8 cellular contexts compared by ENCODE assay signal in the genomic region with DNA sequence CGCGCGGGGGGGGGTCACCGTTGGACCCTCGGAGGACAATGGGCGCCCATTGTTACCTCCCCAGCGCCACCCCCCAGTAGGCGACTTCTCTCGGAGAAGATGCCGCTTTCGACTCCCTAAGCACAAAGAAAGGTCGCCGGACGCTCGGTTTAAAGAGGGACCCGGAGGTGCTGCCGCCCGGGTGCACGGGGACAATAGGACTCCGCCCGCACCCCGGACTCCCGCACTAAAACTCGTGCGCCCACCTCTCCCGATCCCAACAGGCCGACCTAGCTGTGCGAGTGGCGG. TPM values are rescaled to one million over a fixed set of nuclear protein-coding genes. Genes with fewer than 3 reads are reported as not detected.
DNase-seq lines count a peak whose midpoint lies in the region; ATAC-seq lines count a peak whose summit lies in the region.

No MANE protein-coding gene starts in this region.

- peaks cover 0 to 2% of the 10 kb centered on the region in 2 donors for H3K36me3 ChIP-seq in stomach smooth muscle (ENCODE audit: control insufficient read depth in 2 of 2, insufficient read depth in 2 of 2, low read length in 2 of 2)

- peak overlapping the region; percentile 87 to 90 for H3K9ac ChIP-seq in stomach smooth muscle (ENCODE audit: low read length in 2 of 2)

- peak overlapping the region; percentile 97 for H3K4me3 Mint-ChIP-seq in activated T-helper 17 cell treated with anti-CD3 and anti-CD28 coated beads, Interleukin-2, amount 50 U/mL, for 72 hours

- peaks cover 42% of the 10 kb centered on the region for H3K36me3 Mint-ChIP-seq in activated T-helper 17 cell treated with anti-CD3 and anti-CD28 coated beads, Interleukin-2, amount 50 U/mL, for 72 hours (ENCODE audit: low read depth)

- peaks cover 25% of the 10 kb centered on the region for H3K4me1 Mint-ChIP-seq in activated T-helper 17 cell treated with anti-CD3 and anti-CD28 coated beads, Interleukin-2, amount 50 U/mL, for 72 hours

- ATAC-seq in HG03175 (IDR thresholded peaks at IDR 0.05; ENCODE audit: unreplicated experiment), result peak; percentile 16
- ATAC-seq in activated T-helper 17 cell treated with anti-CD3 and anti-CD28 coated beads, Interleukin-2, amount 50 U/mL, for 72 hours (replicated peaks), result peak; percentile 17

- DNase-seq in NCI-H510A treated with DMSO at 0.1 percent for 48 hours (lab: John Stamatoyannopoulos, UW) (peak; percentile 68), NCI-H510A (lab: John Stamatoyannopoulos, UW) (no peak), NCI-H1930 (lab: John Stamatoyannopoulos, UW) (no peak), D341Med (ENCODE audit: low spot score) (no peak)

- H3K9me3 ChIP-seq in iPS-18c (ENCODE audit: control insufficient read depth, insufficient read depth, low read length), result peaks cover 2% of the 10 kb centered on the region
- H3K9me3 ChIP-seq in stomach smooth muscle (ENCODE audit: control insufficient read depth in 2 of 2, low read length in 2 of 2), result no peaks in the 10 kb centered on the region

- H3K4me1 ChIP-seq in stomach smooth muscle (ENCODE audit: control insufficient read depth, insufficient read depth, low read length), result peaks cover 30% of the 10 kb centered on the region

- H3K27me3 ChIP-seq in stomach smooth muscle (ENCODE audit: control insufficient read depth in 1 of 2, insufficient read depth in 2 of 2, low read length in 2 of 2), result no peaks in the 10 kb centered on the region

- H3K4me3 ChIP-seq in iPS-18c (ENCODE audit: insufficient read depth, low read depth, low read length), result peak overlapping the region; percentile 88
- H3K4me3 ChIP-seq in stomach smooth muscle (ENCODE audit: low read length in 2 of 2), result peak overlapping the region; percentile 72 to 96

- peak overlapping the region; percentile 88 for H3K27ac ChIP-seq in stomach smooth muscle (ENCODE audit: low read length)

- H3K27ac Mint-ChIP-seq in activated T-helper 17 cell treated with anti-CD3 and anti-CD28 coated beads, Interleukin-2, amount 50 U/mL, for 72 hours, result no peak overlapping the region

- no peaks in the 10 kb centered on the region for H3K9me3 Mint-ChIP-seq in activated T-helper 17 cell treated with anti-CD3 and anti-CD28 coated beads, Interleukin-2, amount 50 U/mL, for 72 hours

- H3K27me3 Mint-ChIP-seq in activated T-helper 17 cell treated with anti-CD3 and anti-CD28 coated beads, Interleukin-2, amount 50 U/mL, for 72 hours, result no peaks in the 10 kb centered on the region

RNA-seq across cellular contexts. Expression of a gene that starts 0.3 kb away (rescaled TPM):
- total RNA-seq in activated T-helper 17 cell treated with anti-CD3 and anti-CD28 coated beads, Interleukin-2, amount 50 U/mL, for 72 hours, result 10 to 100 TPM; 33.5 to 40.9 TPM
